ENCODE assay signal across 18 cellular contexts in the genomic region with DNA sequence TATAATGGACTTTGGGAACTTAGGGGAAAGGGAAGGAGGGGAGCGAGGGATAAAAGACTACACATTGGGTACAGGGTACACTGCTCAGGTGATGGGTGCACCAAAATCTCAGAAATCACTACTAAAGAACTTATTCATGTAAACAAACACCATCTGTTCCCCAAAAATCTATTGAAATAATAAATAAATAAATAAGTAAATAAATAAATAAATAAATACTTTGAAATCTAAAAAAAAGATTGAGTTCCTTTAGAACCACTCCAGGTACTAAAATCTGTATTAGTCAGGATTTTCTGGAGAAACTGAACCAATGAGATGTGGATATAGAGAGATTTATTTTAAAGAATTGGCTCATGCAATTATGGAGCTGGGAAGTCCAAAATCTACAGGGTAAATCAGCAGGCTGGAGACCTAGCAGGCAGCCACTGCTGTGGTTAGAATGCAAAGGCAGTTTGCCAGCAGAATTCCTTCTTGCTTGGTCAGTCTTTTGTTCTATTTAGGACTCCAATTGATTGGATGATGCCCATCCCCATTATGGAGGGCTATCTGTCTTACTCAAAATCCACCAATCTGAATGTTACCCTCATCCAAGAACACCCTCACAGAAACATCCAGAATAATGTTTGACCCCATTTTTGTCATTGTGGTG. TPM values are rescaled to one million over a fixed set of nuclear protein-coding genes. Genes with fewer than 3 reads are reported as not detected.
DNase-seq lines count a peak whose midpoint lies in the region; TF ChIP-seq lines count a peak whose summit lies in the region.
"Had no signal": no experiment of that assay in that cellular context is flagged by ENCODE, and none has a peak within 500 bp of the region (broad histone marks: within the 10 kb centered on the region; RNA-seq: fewer than 3 reads in every experiment).

No MANE protein-coding gene starts in this region.

- H3K36me3 ChIP-seq in osteoblast (ENCODE audit: insufficient read depth, low read length) = no peaks in the 10 kb centered on the region
- no peaks in the 10 kb centered on the region for H3K36me3 ChIP-seq in HAP-1 (replicated peaks)
- H3K36me3 ChIP-seq in hepatocyte (replicated peaks; ENCODE audit: insufficient read depth, low read depth) = no peaks in the 10 kb centered on the region
- H3K36me3 ChIP-seq: neural progenitor cell, sigmoid colon, upper lobe of right lung had no signal

- 100% methylated on average over 1 of the region's 1 CpG for WGBS in hepatocyte (ENCODE audit: low lambda C conversion rate, missing lambda C conversion rate)

- H4K20me1 ChIP-seq in osteoblast (ENCODE audit: insufficient read depth, low read length) = no peaks in the 10 kb centered on the region
- no peaks in the 10 kb centered on the region for H4K20me1 ChIP-seq in hepatocyte (ENCODE audit: insufficient read depth, poor library complexity, severe bottlenecking)

- peaks cover 3% of the 10 kb centered on the region for H3K27me3 ChIP-seq in osteoblast (ENCODE audit: insufficient read depth, low read length)
- no peaks in the 10 kb centered on the region for H3K27me3 ChIP-seq in HAP-1 (ENCODE audit: low read depth)
- H3K27me3 ChIP-seq in hepatocyte = no peaks in the 10 kb centered on the region
- H3K27me3 ChIP-seq: neural progenitor cell, sigmoid colon had no signal

- H3K4me2 ChIP-seq in osteoblast (ENCODE audit: insufficient read depth, low read length) (no peak overlapping the region), hepatocyte (no peak overlapping the region)
- H3K4me2 ChIP-seq: KMS-11, neural progenitor cell had no signal

- H2AFZ ChIP-seq in osteoblast (ENCODE audit: low read length) (no peak overlapping the region), hepatocyte (no peak overlapping the region)
- H2AFZ ChIP-seq: neural progenitor cell had no signal

- in situ Hi-C loops in HAP-1 (cut with MboI; ENCODE audit: low sequenced_read_pairs) = no loop called here

- peak overlapping the region; percentile 64 for H3K27ac ChIP-seq in osteoblast (ENCODE audit: low read depth, low read length)
- no peak overlapping the region for H3K27ac ChIP-seq in hepatocyte
- H3K27ac ChIP-seq: dorsolateral prefrontal cortex, KMS-11, neural progenitor cell, sigmoid colon, upper lobe of right lung had no signal

- H3K9me2 ChIP-seq in hepatocyte (replicated peaks; ENCODE audit: insufficient read depth) = no peaks in the 10 kb centered on the region

- H3K4me3 ChIP-seq in osteoblast (ENCODE audit: insufficient read depth, low read length) = no peak overlapping the region
- H3K4me3 ChIP-seq in HAP-1 = no peak overlapping the region
- H3K4me3 ChIP-seq in hepatocyte = no peak overlapping the region
- H3K4me3 ChIP-seq: dorsolateral prefrontal cortex, neural progenitor cell, sigmoid colon, upper lobe of right lung had no signal

- H3K79me2 ChIP-seq in osteoblast (ENCODE audit: insufficient read depth, low read length) (no peaks in the 10 kb centered on the region), hepatocyte (no peaks in the 10 kb centered on the region)

- no peaks in the 10 kb centered on the region for H3K9me3 ChIP-seq in osteoblast (ENCODE audit: low read depth, low read length)
- H3K9me3 ChIP-seq in HAP-1 = no peaks in the 10 kb centered on the region
- no peaks in the 10 kb centered on the region for H3K9me3 ChIP-seq in hepatocyte (ENCODE audit: low read depth)
- H3K9me3 ChIP-seq: sigmoid colon, upper lobe of right lung had no signal

- peaks cover 17% of the 10 kb centered on the region for H3K4me1 ChIP-seq in osteoblast (ENCODE audit: insufficient read depth, low read length)
- no peaks in the 10 kb centered on the region for H3K4me1 ChIP-seq in HAP-1
- H3K4me1 ChIP-seq in hepatocyte (ENCODE audit: insufficient read depth) = no peaks in the 10 kb centered on the region
- H3K4me1 ChIP-seq: neural progenitor cell, sigmoid colon, upper lobe of right lung had no signal

- no peak for TF ChIP-seq CTCF in osteoblast (IDR thresholded peaks at IDR 0.05; ENCODE audit: extremely low read depth, low read depth, low read length)
- no peak for TF ChIP-seq CTCF in hepatocyte (IDR thresholded peaks at IDR 0.05; ENCODE audit: poor library complexity)

- DNase-seq in ELR (ENCODE audit: low read depth) = peak; percentile 89
- DNase-seq in NCI-H226 = peak; percentile 92
- peak; percentile 35 for DNase-seq in dedifferentiated amniotic fluid mesenchymal stem cell (ENCODE audit: extremely low spot score)
- no peak for DNase-seq in osteoblast (ENCODE audit: insufficient read length, low spot score, missing footprints)
- no peak for DNase-seq in HAP-1 (ENCODE audit: low spot score in 2 of 2)
- no peak for DNase-seq in hepatocyte (ENCODE audit: low spot score)
- DNase-seq in stimulated activated CD4-positive, alpha-beta T cell treated with anti-CD3 and anti-CD28 coated beads, Interleukin-12 subunit alpha, Interleukin-12 subunit beta, amount 100 ng/mL, for 4 hours = no peak
- DNase-seq: C1 segment of cervical spinal cord, DMS79, dorsolateral prefrontal cortex, foreskin melanocyte, NCI-H510A, OCI-M1, sigmoid colon, upper lobe of right lung had no signal

RNA-seq across cellular contexts. Expression of a gene that starts 8.9 kb away (rescaled TPM):
- total RNA-seq in osteoblast (0.59 and 4.0 TPM in 2 replicates), hepatocyte (20.0 and 20.4 TPM in 2 replicates)
- 19.6 and 26.3 TPM in 2 replicates for polyA plus RNA-seq in hepatocyte
- total RNA-seq: activated CD8-positive, alpha-beta memory T cell treated with anti-CD3 and anti-CD28 coated beads for 36 hours; sigmoid colon; upper lobe of right lung had no signal
- polyA plus RNA-seq: sigmoid colon had no signal

RNA-seq across cellular contexts. Expression of a gene that starts 23.9 kb away (rescaled TPM):
- total RNA-seq in osteoblast = 2,046 and 2,181 TPM in 2 replicates
- 573 and 632 TPM in 2 replicates for total RNA-seq in hepatocyte
- polyA plus RNA-seq in hepatocyte = 268 and 355 TPM in 2 replicates

RNA-seq across cellular contexts. Expression of a gene that starts 24.3 kb away (rescaled TPM):
- total RNA-seq in osteoblast (not detected in 2 replicates), hepatocyte (not detected in 2 replicates)
- not detected in 2 replicates for polyA plus RNA-seq in hepatocyte
- total RNA-seq: activated CD8-positive, alpha-beta memory T cell treated with anti-CD3 and anti-CD28 coated beads for 36 hours; dorsolateral prefrontal cortex; sigmoid colon; upper lobe of right lung had no signal
- polyA plus RNA-seq: sigmoid colon had no signal

Comparison
In these comparisons a context has a peak if more than half of its experiments do, and no peak if none do; other contexts are left out.
1. DNase-seq: peak in ELR (single experiment), NCI-H226 (single experiment) and dedifferentiated amniotic fluid mesenchymal stem cell (single experiment); none in osteoblast (single experiment), HAP-1 (0 of 2), hepatocyte (single experiment) and stimulated activated CD4-positive, alpha-beta T cell treated with anti-CD3 and anti-CD28 coated beads, Interleukin-12 subunit alpha, Interleukin-12 subunit beta, amount 100 ng/mL, for 4 hours (single experiment).